Comparison of ENCODE assay signal across 8 cellular contexts in the genomic region with DNA sequence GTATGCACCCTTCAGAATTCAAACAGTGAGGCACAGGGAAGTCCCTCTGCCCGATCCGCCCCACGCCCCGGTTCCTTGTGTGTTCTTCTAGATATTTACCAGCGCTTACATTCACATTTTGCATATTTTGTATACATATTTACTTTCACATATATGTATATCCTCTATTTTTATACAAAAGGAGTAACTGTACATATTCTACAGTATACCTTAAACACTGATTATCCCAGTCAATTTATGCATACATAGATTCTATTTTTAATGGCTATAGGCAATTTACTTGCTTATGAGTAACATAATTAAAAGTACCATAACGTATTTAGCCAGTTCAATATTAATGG. TPM values are rescaled to one million over a fixed set of nuclear protein-coding genes. Genes with fewer than 3 reads are reported as not detected.
DNase-seq lines count a peak whose midpoint lies in the region; ATAC-seq and TF ChIP-seq lines count a peak whose summit lies in the region.

No MANE protein-coding gene starts in this region.

- intact Hi-C loops in posterior cingulate gyrus (cut with DNase I) = no loop called here

- peaks cover 17% of the 10 kb centered on the region for H3K36me3 ChIP-seq in adipocyte (ENCODE audit: control insufficient read depth, insufficient read depth, low read length, severe bottlenecking)

- no peaks in the 10 kb centered on the region for H3K9me3 Mint-ChIP-seq in activated naive CD4-positive, alpha-beta T cell treated with anti-CD3 and anti-CD28 coated beads, Interleukin-2, amount 10 ng/mL, durations not matched to agents 7 days and 5 days
- H3K9me3 Mint-ChIP-seq in memory B cell = no peaks in the 10 kb centered on the region
- H3K9me3 Mint-ChIP-seq in type B pancreatic cell = no peaks in the 10 kb centered on the region

- H3K27me3 Mint-ChIP-seq in activated naive CD4-positive, alpha-beta T cell treated with anti-CD3 and anti-CD28 coated beads, Interleukin-2, amount 10 ng/mL, durations not matched to agents 7 days and 5 days = peaks cover 6% of the 10 kb centered on the region
- H3K27me3 Mint-ChIP-seq in memory B cell (peaks cover 2% of the 10 kb centered on the region), type B pancreatic cell (no peaks in the 10 kb centered on the region)

- H3K4me3 Mint-ChIP-seq in activated naive CD4-positive, alpha-beta T cell treated with anti-CD3 and anti-CD28 coated beads, Interleukin-2, amount 10 ng/mL, durations not matched to agents 7 days and 5 days = peak overlapping the region; percentile 98
- H3K4me3 Mint-ChIP-seq in memory B cell = peak overlapping the region; percentile 97
- peak overlapping the region; percentile 100 for H3K4me3 Mint-ChIP-seq in type B pancreatic cell

- H3K27ac Mint-ChIP-seq in activated naive CD4-positive, alpha-beta T cell treated with anti-CD3 and anti-CD28 coated beads, Interleukin-2, amount 10 ng/mL, durations not matched to agents 7 days and 5 days = peak overlapping the region; percentile 97
- peak overlapping the region; percentile 97 for H3K27ac Mint-ChIP-seq in memory B cell
- H3K27ac Mint-ChIP-seq in type B pancreatic cell = peak overlapping the region; percentile 97

- no peak for DNase-seq in activated naive CD4-positive, alpha-beta T cell treated with anti-CD3 and anti-CD28 coated beads, Interleukin-2, amount 10 ng/mL, durations not matched to agents 7 days and 5 days
- DNase-seq in activated naive CD4-positive, alpha-beta T cell (lab: John Stamatoyannopoulos, UW) = no peak
- DNase-seq in adipocyte (ENCODE audit: low read depth) (no peak), memory B cell (ENCODE audit: low spot score in 2 of 2) (no peak), type B pancreatic cell (ENCODE audit: extremely low spot score, unreplicated experiment) (no peak), posterior cingulate gyrus (no peak), globus pallidus (ENCODE audit: low spot score) (no peak)

- CTCF ChIA-PET in activated naive CD4-positive, alpha-beta T cell treated with anti-CD3 and anti-CD28 coated beads, Interleukin-2, amount 10 ng/mL, durations not matched to agents 7 days and 5 days (lab: Charles Lee) = interaction anchor here (1.0 kb wide), 2 partner anchors 36 to 111 kb away, joined by 3 read pairs; no protein-coding TSS in a partner anchor

- H3K4me1 Mint-ChIP-seq in activated naive CD4-positive, alpha-beta T cell treated with anti-CD3 and anti-CD28 coated beads, Interleukin-2, amount 10 ng/mL, durations not matched to agents 7 days and 5 days = peaks cover 29% of the 10 kb centered on the region
- peaks cover 16% of the 10 kb centered on the region for H3K4me1 Mint-ChIP-seq in memory B cell
- H3K4me1 Mint-ChIP-seq in type B pancreatic cell (ENCODE audit: unreplicated experiment) = peaks cover 5% of the 10 kb centered on the region

- no peaks in the 10 kb centered on the region for H3K9me3 ChIP-seq in adipocyte (ENCODE audit: control insufficient read depth, low read length)

- TF ChIP-seq CTCF in type B pancreatic cell (conservative IDR thresholded peaks at IDR 0.05) = peak; percentile 13

- H3K9ac ChIP-seq in adipocyte (ENCODE audit: low read length) = peak overlapping the region; percentile 94

- H3K36me3 Mint-ChIP-seq in activated naive CD4-positive, alpha-beta T cell treated with anti-CD3 and anti-CD28 coated beads, Interleukin-2, amount 10 ng/mL, durations not matched to agents 7 days and 5 days = peaks cover 18% of the 10 kb centered on the region
- H3K36me3 Mint-ChIP-seq in memory B cell (peaks cover 9% of the 10 kb centered on the region), type B pancreatic cell (peaks cover 12% of the 10 kb centered on the region)

- peak overlapping the region; percentile 97 for H3K4me3 ChIP-seq in adipocyte (ENCODE audit: low read length)

- no peak for ATAC-seq in memory B cell (ENCODE audit: low read depth)
- no peak for ATAC-seq in GM21825 (IDR thresholded peaks at IDR 0.05; ENCODE audit: unreplicated experiment)

- H3K27me3 ChIP-seq in adipocyte (replicated peaks; ENCODE audit: control insufficient read depth, insufficient read depth, low read length) = no peaks in the 10 kb centered on the region

- H3K4me1 ChIP-seq in adipocyte (ENCODE audit: control insufficient read depth, insufficient read depth, low read length) = peaks cover 15% of the 10 kb centered on the region

RNA-seq across cellular contexts. Expression of a gene that starts 0.3 kb away (rescaled TPM):
- 26.1 and 30.9 TPM in 2 replicates for total RNA-seq in type B pancreatic cell (ENCODE audit: low replicate concordance)

RNA-seq across cellular contexts. Expression of a gene that starts 3.8 kb away (rescaled TPM):
- total RNA-seq in type B pancreatic cell (ENCODE audit: low replicate concordance) = not detected in 2 replicates

RNA-seq across cellular contexts. Expression of a gene that starts 43.1 kb away (rescaled TPM):
- 28.8 and 33.6 TPM in 2 replicates for total RNA-seq in type B pancreatic cell (ENCODE audit: low replicate concordance)

RNA-seq across cellular contexts. Expression of a gene that starts 48.5 kb away (rescaled TPM):
- total RNA-seq in type B pancreatic cell (ENCODE audit: low replicate concordance) = 39.0 and 41.0 TPM in 2 replicates
